8 cellular contexts compared by ENCODE assay signal in genomic region chr15:74373731-74374647, GRCh38. TPM values are rescaled to one million over a fixed set of nuclear protein-coding genes. Genes with fewer than 3 reads are reported as not detected.
DNase-seq lines count a peak whose midpoint lies in the region; ATAC-seq, FAIRE-seq and TF ChIP-seq lines count a peak whose summit lies in the region.

No MANE protein-coding gene starts in this region.

- peaks cover 7% of the 10 kb centered on the region for H3K36me3 Mint-ChIP-seq in central memory CD8-positive, alpha-beta T cell (ENCODE audit: insufficient read depth)

- peaks cover 6 to 12% of the 10 kb centered on the region in 2 donors for H3K4me1 ChIP-seq in kidney (ENCODE audit: control insufficient read depth in 1 of 2, insufficient read depth in 1 of 2, low read depth in 1 of 2, low read length in 2 of 2)

- peak overlapping the region; percentile 19 for H3K27ac Mint-ChIP-seq in central memory CD8-positive, alpha-beta T cell (ENCODE audit: low read depth)

- TF ChIP-seq CTCF in AG10803 (conservative IDR thresholded peaks at IDR 0.05; ENCODE audit: low read length) (peak; percentile 74), kidney (IDR thresholded peaks at IDR 0.05; ENCODE audit: borderline replicate concordance, extremely low read depth, insufficient read depth) (peak; percentile 91)

- peak overlapping the region; percentile 73 for H3K4me3 ChIP-seq in AG10803 (ENCODE audit: low read length)
- H3K4me3 ChIP-seq in kidney (ENCODE audit: low read length in 2 of 2): peak overlapping the region; percentile 57 to 65

- H3K27me3 Mint-ChIP-seq in central memory CD8-positive, alpha-beta T cell: peaks cover 15% of the 10 kb centered on the region

- H3K27ac ChIP-seq in kidney (ENCODE audit: low read depth in 2 of 2, low read length in 2 of 2): no peak overlapping the region

- no peak for FAIRE-seq in kidney (lab: Jason Lieb, UNC)

- DNase-seq in AG10803 (ENCODE audit: low read depth) (peak; percentile 73), NCI-H345 (lab: John Stamatoyannopoulos, UW) (peak; percentile 91), kidney (peak; percentile 97)
- DNase-seq in activated CD4-positive, CD25-positive, alpha-beta regulatory T cell (lab: John Stamatoyannopoulos, UW): peak; percentile 86 to 93 (median 92)
- DNase-seq in central memory CD8-positive, alpha-beta T cell (ENCODE audit: low spot score in 2 of 2): peak; percentile 83 to 89
- DNase-seq in stimulated activated CD4-positive, alpha-beta T cell treated with anti-CD3 and anti-CD28 coated beads, Interleukin-15, amount 100 ng/mL, for 1 hour (ENCODE audit: low read depth in 1 of 2, low spot score in 1 of 2): peak; percentile 91 to 92

- peak overlapping the region; percentile 26 to 27 for H3K9ac ChIP-seq in kidney (ENCODE audit: low read length in 2 of 2)

- intact Hi-C loops in kidney (cut with DNase I): loop anchor here (10.0 kb wide), 1 partner anchor 261 kb away; no protein-coding TSS in a partner anchor

- ATAC-seq in GM19035 (IDR thresholded peaks at IDR 0.05; ENCODE audit: unreplicated experiment) (peak; percentile 74), HG03342 (IDR thresholded peaks at IDR 0.05; ENCODE audit: unreplicated experiment) (peak; percentile 66)
- peak; percentile 96 for ATAC-seq in central memory CD8-positive, alpha-beta T cell (replicated peaks; ENCODE audit: extremely low read depth, poor library complexity, severe bottlenecking)

- no peaks in the 10 kb centered on the region for H3K36me3 ChIP-seq in kidney (ENCODE audit: control insufficient read depth in 1 of 2, insufficient read depth in 2 of 2, low read length in 2 of 2)

- H3K9me3 ChIP-seq in kidney (ENCODE audit: control insufficient read depth in 1 of 2, low read length in 2 of 2): no peaks in the 10 kb centered on the region

- peaks cover 22% of the 10 kb centered on the region for H3K4me1 Mint-ChIP-seq in central memory CD8-positive, alpha-beta T cell

- peak overlapping the region; percentile 83 for H3K4me3 Mint-ChIP-seq in central memory CD8-positive, alpha-beta T cell

- H3K9me3 Mint-ChIP-seq in central memory CD8-positive, alpha-beta T cell: no peaks in the 10 kb centered on the region

RNA-seq across cellular contexts. Expression of gene CYP11A1, which starts 6.5 kb away (rescaled TPM):
- total RNA-seq in kidney: 0.13 TPM
- 2.7 TPM for polyA plus RNA-seq in kidney (ENCODE audit: insufficient read depth, low read depth, low replicate concordance)

RNA-seq across cellular contexts. Expression of gene SEMA7A, which starts 59.8 kb away (rescaled TPM):
- 3.6 TPM for total RNA-seq in kidney
- polyA plus RNA-seq in kidney (ENCODE audit: insufficient read depth, low read depth, low replicate concordance): 2.8 TPM
